In the genomic region with DNA sequence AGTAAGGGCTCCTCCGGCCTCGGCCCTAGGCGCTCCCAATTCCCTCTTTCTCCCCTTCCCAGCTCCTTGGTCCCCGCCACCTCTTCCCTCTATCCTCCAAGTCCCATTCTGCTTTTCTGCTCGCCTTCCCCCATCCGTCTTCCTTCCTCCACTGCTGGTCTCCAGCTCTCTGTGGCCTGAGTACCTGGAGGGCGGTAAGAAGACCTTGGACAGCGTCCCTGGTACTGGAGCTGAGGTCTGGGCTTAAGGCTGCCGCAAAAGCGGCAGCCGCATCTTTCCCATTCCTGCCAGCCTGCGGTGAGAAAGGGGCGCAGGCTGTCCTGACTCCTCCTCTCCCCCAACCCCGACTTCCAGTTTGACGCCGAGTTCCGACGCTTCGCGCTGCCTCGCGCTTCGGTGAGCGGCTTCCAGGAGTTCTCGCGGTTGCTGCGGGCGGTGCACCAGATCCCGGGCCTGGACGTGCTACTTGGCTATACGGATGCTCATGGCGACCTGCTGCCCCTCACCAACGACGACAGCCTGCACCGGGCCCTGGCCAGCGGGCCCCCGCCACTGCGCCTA, we compare ENCODE assay signal across 8 cellular contexts. TPM values are rescaled to one million over a fixed set of nuclear protein-coding genes. Genes with fewer than 3 reads are reported as not detected.
DNase-seq lines count a peak whose midpoint lies in the region; ATAC-seq and TF ChIP-seq lines count a peak whose summit lies in the region.

No MANE protein-coding gene starts in this region.

- no peak for ATAC-seq in esophagus mucosa

- TF ChIP-seq POLR2A in adrenal gland (IDR thresholded peaks at IDR 0.05) = no peak

- 1 to 11% (median 9%) methylated on average over 30 to 38 of the region's 38 CpGs for WGBS in adrenal gland, 4 donors

- H3K36me3 ChIP-seq in adrenal gland (replicated peaks in 1 of 2) = peaks cover 0 to 10% of the 10 kb centered on the region in 2 donors

- H3K9me3 ChIP-seq in adrenal gland (replicated peaks in 1 of 3) (no peaks in the 10 kb centered on the region), iPS-18c (ENCODE audit: control insufficient read depth, insufficient read depth, low read length) (no peaks in the 10 kb centered on the region)

- peak overlapping the region; percentile 99 for H3K4me3 ChIP-seq in Jurkat, Clone E6-1 (ENCODE audit: low read length)
- H3K4me3 ChIP-seq in adrenal gland = peak overlapping the region in 2 of 4 donors; percentile 20 to 73
- H3K4me3 ChIP-seq in iPS-18c (ENCODE audit: insufficient read depth, low read depth, low read length) = peak overlapping the region; percentile 68
- peak overlapping the region; percentile 61 to 93 (median 74) for H3K4me3 ChIP-seq in skin epidermis

- DNase-seq in ELR (ENCODE audit: low read depth) = peak; percentile 48
- DNase-seq in Jurkat, Clone E6-1 (ENCODE audit: low read depth, low spot score) = no peak
- peak in 3 of 7 donors; percentile 42 to 52 (median 52) for DNase-seq in adrenal gland
- no peak for DNase-seq in LoVo (ENCODE audit: low spot score)
- DNase-seq in NCI-H446 treated with DMSO at 0.1 percent for 48 hours (lab: John Stamatoyannopoulos, UW) = no peak

- no peak for TF ChIP-seq CTCF in adrenal gland (IDR thresholded peaks at IDR 0.05)

- H3K27me3 ChIP-seq in adrenal gland = no peaks in the 10 kb centered on the region

- H3K27ac ChIP-seq in adrenal gland (peak overlapping the region in 4 of 5 donors; percentile 73 to 96 (median 91)), skin epidermis (peak overlapping the region in 15 of 21 experiments; percentile 6 to 81 (median 59))

- intact Hi-C loops in adrenal gland (cut with DNase I) = loop anchor here (5.0 kb wide), 1 partner anchor 99 kb away; the partner anchor contains the start of gene CTCF (in 2 of the 2)

- H3K4me1 ChIP-seq in adrenal gland (replicated peaks in 1 of 2) = peaks cover 8 to 21% of the 10 kb centered on the region in 2 donors

RNA-seq across cellular contexts. Expression of gene PARD6A, which starts 0.4 kb away (rescaled TPM):
- 17.1 TPM for polyA plus RNA-seq in Jurkat, Clone E6-1 (2012; ENCODE audit: insufficient read depth, insufficient read length)
- total RNA-seq in adrenal gland = 10 to 100 TPM in 4 of 8 donors, 1 to 10 TPM in 4; 7.3 to 49.1 (median 10.5) TPM
- polyA plus RNA-seq in adrenal gland = 1 to 10 TPM; 1.5 to 9.3 (median 6.7) TPM
- 1.8 TPM for total RNA-seq in esophagus mucosa

RNA-seq across cellular contexts. Expression of gene ACD, which starts 1.1 kb away (rescaled TPM):
- 76.5 TPM for polyA plus RNA-seq in Jurkat, Clone E6-1 (2012; ENCODE audit: insufficient read depth, insufficient read length)
- 10 to 100 TPM in 7 of 8 donors, 1 to 10 TPM in 1; 9.2 to 47.0 (median 20.7) TPM for total RNA-seq in adrenal gland
- polyA plus RNA-seq in adrenal gland = 10 to 100 TPM in 2 of 3 donors, 1 to 10 TPM in 1; 7.3 to 26.5 (median 24.3) TPM
- 7.8 TPM for total RNA-seq in esophagus mucosa

RNA-seq across cellular contexts. Expression of gene ENKD1, which starts 5.4 kb away (rescaled TPM):
- 21.7 TPM for polyA plus RNA-seq in Jurkat, Clone E6-1 (2012; ENCODE audit: insufficient read depth, insufficient read length)
- 10 to 100 TPM in 7 of 8 donors, 1 to 10 TPM in 1; 8.8 to 69.8 (median 17.8) TPM for total RNA-seq in adrenal gland
- 100 to 1,000 TPM in 1 of 3 donors, 10 to 100 TPM in 1, 1 to 10 TPM in 1; 3.0 to 113 (median 72.5) TPM for polyA plus RNA-seq in adrenal gland
- total RNA-seq in esophagus mucosa = 3.8 TPM

RNA-seq across cellular contexts. Expression of gene C16orf86, which starts 5.4 kb away (rescaled TPM):
- polyA plus RNA-seq in Jurkat, Clone E6-1 (2012; ENCODE audit: insufficient read depth, insufficient read length) = 2.6 TPM
- 10 to 100 TPM in 4 of 8 donors, 1 to 10 TPM in 4; 4.4 to 17.9 (median 9.3) TPM for total RNA-seq in adrenal gland
- polyA plus RNA-seq in adrenal gland = 10 to 100 TPM in 1 of 3 donors, 1 to 10 TPM in 1, under 1 TPM in 1; 0.57 to 14.4 (median 8.2) TPM
- 0.84 TPM for total RNA-seq in esophagus mucosa

RNA-seq across cellular contexts. Expression of gene CARMIL2, which starts 16.2 kb away (rescaled TPM):
- polyA plus RNA-seq in Jurkat, Clone E6-1 (2012; ENCODE audit: insufficient read depth, insufficient read length) = 165 TPM
- 1 to 10 TPM in 5 of 8 donors, under 1 TPM in 3; 0.24 to 2.5 (median 1.3) TPM for total RNA-seq in adrenal gland
- 10 to 100 TPM in 1 of 3 donors, 1 to 10 TPM in 1, under 1 TPM in 1; 0.35 to 18.5 (median 4.1) TPM for polyA plus RNA-seq in adrenal gland
- 2.4 TPM for total RNA-seq in esophagus mucosa
